ENCODE assay signal across 33 cellular contexts in genomic region chr9:93228453-93228852, GRCh38. TPM values are rescaled to one million over a fixed set of nuclear protein-coding genes. Genes with fewer than 3 reads are reported as not detected.
"Had no signal": no experiment of that assay in that cellular context is flagged by ENCODE, and none has a peak within 500 bp of the region (broad histone marks: within the 10 kb centered on the region; RNA-seq: fewer than 3 reads in every experiment).

No MANE protein-coding gene starts in this region.

- H3K4me3 ChIP-seq: coronary artery, esophagus muscularis mucosa, gastroesophageal sphincter, stomach, thyroid gland, upper lobe of left lung had no signal

- H3K27me3 ChIP-seq: esophagus muscularis mucosa, gastroesophageal sphincter, stomach, thyroid gland, upper lobe of left lung had no signal

- ATAC-seq: foreskin keratinocyte; gastroesophageal sphincter; naive thymus-derived CD8-positive, alpha-beta T cell; sciatic nerve; stimulated activated effector memory CD8-positive, alpha-beta T cell treated with anti-CD3 and anti-CD28 coated beads, Interleukin-12 subunit alpha, Interleukin-12 subunit beta, amount 100 ng/mL, for 72 hours had no signal

- H3K9me3 ChIP-seq: esophagus muscularis mucosa, gastroesophageal sphincter, neutrophil, stomach, thyroid gland, upper lobe of left lung had no signal

- H3K4me1 ChIP-seq: foreskin keratinocyte, parathyroid adenoma had no signal

- H3K27ac ChIP-seq: coronary artery, esophagus muscularis mucosa, foreskin keratinocyte, neutrophil, parathyroid adenoma, stomach, thyroid gland, upper lobe of left lung had no signal

- H3K27ac Mint-ChIP-seq: immature natural killer cell; mesothelial cell of epicardium; naive thymus-derived CD8-positive, alpha-beta T cell; progenitor cell of endocrine pancreas; stimulated activated effector memory CD8-positive, alpha-beta T cell treated with anti-CD3 and anti-CD28 coated beads, Interleukin-12 subunit alpha, Interleukin-12 subunit beta, amount 100 ng/mL, for 72 hours had no signal

- H3K36me3 Mint-ChIP-seq: immature natural killer cell; mesothelial cell of epicardium; naive thymus-derived CD8-positive, alpha-beta T cell; stimulated activated effector memory CD8-positive, alpha-beta T cell treated with anti-CD3 and anti-CD28 coated beads, Interleukin-12 subunit alpha, Interleukin-12 subunit beta, amount 100 ng/mL, for 72 hours had no signal

- H3K36me3 ChIP-seq: esophagus muscularis mucosa, gastroesophageal sphincter, neutrophil, stomach, thyroid gland, upper lobe of left lung had no signal

- DNase-seq: central memory CD4-positive, alpha-beta T cell; dermis blood vessel endothelial cell; effector memory CD4-positive, alpha-beta T cell; foreskin keratinocyte; hypothalamus; immature natural killer cell; islet precursor cell; kidney glomerular epithelial cell; left colon; mesenchymal stem cell; naive thymus-derived CD8-positive, alpha-beta T cell; stimulated activated CD4-positive, alpha-beta T cell treated with anti-CD3 and anti-CD28 coated beads, Interleukin-2, amount 100 ng/mL, for 24 hours; stimulated activated CD4-positive, alpha-beta T cell treated with anti-CD3 and anti-CD28 coated beads, Interleukin-4, amount 100 ng/mL, for 24 hours; stimulated activated naive CD4-positive, alpha-beta T cell treated with Interleukin-2 at 50 U/mL for 16 hours; stomach; thyroid gland; upper lobe of left lung had no signal

- H3K9me3 Mint-ChIP-seq: immature natural killer cell; mesothelial cell of epicardium; naive thymus-derived CD8-positive, alpha-beta T cell; neural crest cell; stimulated activated effector memory CD8-positive, alpha-beta T cell treated with anti-CD3 and anti-CD28 coated beads, Interleukin-12 subunit alpha, Interleukin-12 subunit beta, amount 100 ng/mL, for 72 hours had no signal

- H3K4me3 Mint-ChIP-seq: immature natural killer cell; mesothelial cell of epicardium; naive thymus-derived CD8-positive, alpha-beta T cell; neural crest cell; stimulated activated effector memory CD8-positive, alpha-beta T cell treated with anti-CD3 and anti-CD28 coated beads, Interleukin-12 subunit alpha, Interleukin-12 subunit beta, amount 100 ng/mL, for 72 hours had no signal

- H3K27me3 Mint-ChIP-seq: progenitor cell of endocrine pancreas had no signal

- H3K9ac ChIP-seq: parathyroid adenoma had no signal

RNA-seq across cellular contexts. Expression of gene WNK2, which starts 44.5 kb away (rescaled TPM):
- total RNA-seq: dermis blood vessel endothelial cell, endothelial cell of umbilical vein, fibroblast of lung, lung microvascular endothelial cell, myocyte, osteoblast, subcutaneous adipose tissue had no signal
